In genomic region chr1:41537788-41538351, GRCh38 we compare ENCODE assay signal across 1 cellular context.
TF ChIP-seq lines count a peak whose summit lies in the region.

No MANE protein-coding gene starts in this region.

TF ChIP-seq in K562, 482 proteins besides CTCF, POLR2A, EP300 and RAD21:
- peak; percentile 19; the same call in 1 of the 2 replicates for TF ChIP-seq EGR1 (conservative IDR thresholded peaks at IDR 0.05)
- TF ChIP-seq PTTG1 (tag; IDR thresholded peaks at IDR 0.05; ENCODE audit: low read depth) = no peak
- TF ChIP-seq MEIS2 (IDR thresholded peaks at IDR 0.05; ENCODE audit: partially characterized antibody) = no peak
- TF ChIP-seq ZNF124 (CRISPR knock-in tag; IDR thresholded peaks at IDR 0.05) = no peak
- TF ChIP-seq U2AF1 (optimal IDR thresholded peaks at IDR 0.05; ENCODE audit: low read depth, low read length) = no peak
- no peak for TF ChIP-seq ETS2 (tag; IDR thresholded peaks at IDR 0.05; ENCODE audit: borderline replicate concordance, poor library complexity, severe bottlenecking)
- no peak for TF ChIP-seq MITF (IDR thresholded peaks at IDR 0.05)
- no peak for TF ChIP-seq HDAC3 (IDR thresholded peaks at IDR 0.05; ENCODE audit: borderline replicate concordance, partially characterized antibody)
- TF ChIP-seq HNRNPL (IDR thresholded peaks at IDR 0.05; ENCODE audit: low read depth, low read length) = no peak
- TF ChIP-seq ZNF239 (CRISPR knock-in tag; IDR thresholded peaks at IDR 0.05) = no peak
- TF ChIP-seq ZNF174 (CRISPR knock-in tag; IDR thresholded peaks at IDR 0.05) = no peak
- TF ChIP-seq NFRKB (IDR thresholded peaks at IDR 0.05; ENCODE audit: low read depth) = no peak
- no peak for TF ChIP-seq ZNF518B (CRISPR knock-in tag; IDR thresholded peaks at IDR 0.05)
- TF ChIP-seq NR4A1 (CRISPR knock-in tag; IDR thresholded peaks at IDR 0.05) = no peak
- TF ChIP-seq NR4A1 (tag; IDR thresholded peaks at IDR 0.05) = no peak
- TF ChIP-seq NFIC (IDR thresholded peaks at IDR 0.05) = peak; percentile 53
- TF ChIP-seq THAP12 (CRISPR knock-in tag; IDR thresholded peaks at IDR 0.05) = no peak
- TF ChIP-seq RBBP5 (IDR thresholded peaks at IDR 0.05; ENCODE audit: borderline replicate concordance, insufficient read depth, low read length, poor library complexity, severe bottlenecking) = no peak
